ENCODE assay signal across 16 cellular contexts in the genomic region with DNA sequence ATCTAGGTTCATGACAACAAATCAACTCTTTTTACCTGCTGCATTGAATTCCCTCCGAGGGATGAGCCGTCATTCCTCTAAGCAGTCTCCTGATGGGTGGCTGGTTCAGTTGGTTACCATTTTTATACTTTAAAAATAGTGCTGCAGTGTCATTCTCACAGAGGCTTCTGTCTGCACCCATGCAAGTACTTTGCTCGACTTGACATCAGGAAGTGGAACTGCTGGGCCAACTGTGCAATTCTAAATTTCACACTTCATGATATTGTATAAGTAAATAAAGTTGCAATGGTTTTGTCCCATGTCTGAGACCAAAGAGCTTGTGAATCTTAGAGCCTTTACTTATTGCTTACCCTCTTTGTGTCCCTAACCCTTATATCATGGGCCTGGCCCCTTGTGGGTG. TPM values are rescaled to one million over a fixed set of nuclear protein-coding genes. Genes with fewer than 3 reads are reported as not detected.
DNase-seq lines count a peak whose midpoint lies in the region; ATAC-seq and TF ChIP-seq lines count a peak whose summit lies in the region.
"Had no signal": no experiment of that assay in that cellular context is flagged by ENCODE, and none has a peak within 500 bp of the region (broad histone marks: within the 10 kb centered on the region; RNA-seq: fewer than 3 reads in every experiment).

No MANE protein-coding gene starts in this region.

- peaks cover 47% of the 10 kb centered on the region for H3K36me3 ChIP-seq in CD4-positive, CD25-positive, alpha-beta regulatory T cell (ENCODE audit: control insufficient read depth, insufficient read depth, low read length)
- peaks cover 11 to 40% (median 20%) of the 10 kb centered on the region in 3 experiments for H3K36me3 ChIP-seq in naive thymus-derived CD4-positive, alpha-beta T cell (ENCODE audit: control insufficient read depth in 2 of 3, insufficient read depth in 3 of 3, low read length in 3 of 3)

- H3K4me1 Mint-ChIP-seq in CD4-positive, CD25-positive, alpha-beta regulatory T cell, result peaks cover 14 to 78% (median 58%) of the 10 kb centered on the region in 4 donors
- peaks cover 60% of the 10 kb centered on the region for H3K4me1 Mint-ChIP-seq in activated CD8-positive, alpha-beta T cell treated with anti-CD3 and anti-CD28 coated beads for 36 hours (ENCODE audit: low read depth)
- H3K4me1 Mint-ChIP-seq in naive thymus-derived CD4-positive, alpha-beta T cell, result peaks cover 48 to 73% (median 66%) of the 10 kb centered on the region in 7 donors

- peak in 1 of 3 donors; percentile 24 for DNase-seq in CD4-positive, CD25-positive, alpha-beta regulatory T cell
- DNase-seq in KG1 (lab: John Stamatoyannopoulos, UW) (peak; percentile 5), activated gamma-delta T cell treated with Interleukin-2 at 50 U/mL for 16 hours (no peak), NCI-H345 treated with DMSO at 0.1 percent for 48 hours (lab: John Stamatoyannopoulos, UW; ENCODE audit: unreplicated experiment) (no peak)
- no peak for DNase-seq in activated CD8-positive, alpha-beta T cell treated with anti-CD3 and anti-CD28 coated beads for 36 hours
- peak in 1 of 9 donors; percentile 20 for DNase-seq in naive thymus-derived CD4-positive, alpha-beta T cell
- DNase-seq: anterior cingulate cortex, DMS53, hippocampal formation, midbrain, NCI-H1092, NCI-H774, sigmoid colon, tibial artery had no signal

- no peaks in the 10 kb centered on the region for H3K9me3 Mint-ChIP-seq in CD4-positive, CD25-positive, alpha-beta regulatory T cell
- no peaks in the 10 kb centered on the region for H3K9me3 Mint-ChIP-seq in activated CD8-positive, alpha-beta T cell treated with anti-CD3 and anti-CD28 coated beads for 36 hours
- no peaks in the 10 kb centered on the region for H3K9me3 Mint-ChIP-seq in naive thymus-derived CD4-positive, alpha-beta T cell

- peak overlapping the region; percentile 72 to 99 (median 76) for H3K27ac Mint-ChIP-seq in CD4-positive, CD25-positive, alpha-beta regulatory T cell
- H3K27ac Mint-ChIP-seq in activated CD8-positive, alpha-beta T cell treated with anti-CD3 and anti-CD28 coated beads for 36 hours, result peak overlapping the region; percentile 69
- peak overlapping the region in 8 of 9 donors; percentile 83 to 99 (median 93) for H3K27ac Mint-ChIP-seq in naive thymus-derived CD4-positive, alpha-beta T cell

- peaks cover 41% of the 10 kb centered on the region for H3K36me3 Mint-ChIP-seq in CD4-positive, CD25-positive, alpha-beta regulatory T cell
- peaks cover 32% of the 10 kb centered on the region for H3K36me3 Mint-ChIP-seq in activated CD8-positive, alpha-beta T cell treated with anti-CD3 and anti-CD28 coated beads for 36 hours (ENCODE audit: low read depth)
- peaks cover 13 to 46% (median 38%) of the 10 kb centered on the region in 5 donors for H3K36me3 Mint-ChIP-seq in naive thymus-derived CD4-positive, alpha-beta T cell

- no peaks in the 10 kb centered on the region for H3K27me3 ChIP-seq in CD4-positive, CD25-positive, alpha-beta regulatory T cell (ENCODE audit: control insufficient read depth, insufficient read depth, low read length)
- H3K27me3 ChIP-seq in naive thymus-derived CD4-positive, alpha-beta T cell (ENCODE audit: control insufficient read depth in 2 of 2, insufficient read depth in 2 of 2, low read length in 2 of 2), result no peaks in the 10 kb centered on the region
- H3K27me3 ChIP-seq: sigmoid colon, tibial artery had no signal

- CTCF ChIA-PET in activated CD8-positive, alpha-beta T cell treated with anti-CD3 and anti-CD28 coated beads for 36 hours (lab: Charles Lee), result interaction anchor here (1.6 kb wide), 1 partner anchor 21 kb away, joined by 4 read pairs; a partner anchor contains a TSS
- CTCF ChIA-PET in naive thymus-derived CD4-positive, alpha-beta T cell (lab: Charles Lee), result interaction anchor here (0.8 kb wide), 1 partner anchor 13 kb away, joined by 3 read pairs; no protein-coding TSS in a partner anchor

- no peak for TF ChIP-seq CTCF in activated CD8-positive, alpha-beta T cell treated with anti-CD3 and anti-CD28 coated beads for 36 hours (IDR thresholded peaks at IDR 0.05)

- H3K27ac ChIP-seq in CD4-positive, CD25-positive, alpha-beta regulatory T cell (ENCODE audit: insufficient read depth, low read length, poor library complexity, severe bottlenecking), result no peak overlapping the region
- peak overlapping the region; percentile 96 for H3K27ac ChIP-seq in naive thymus-derived CD4-positive, alpha-beta T cell (ENCODE audit: low read depth, low read length)
- H3K27ac ChIP-seq: RWPE1, sigmoid colon, tibial artery had no signal

- POLR2A ChIA-PET in activated CD8-positive, alpha-beta T cell treated with anti-CD3 and anti-CD28 coated beads for 36 hours (lab: Charles Lee), result interaction anchor here (1.5 kb wide), 1 partner anchor 15 kb away, joined by 3 read pairs; no protein-coding TSS in a partner anchor
- POLR2A ChIA-PET in naive thymus-derived CD4-positive, alpha-beta T cell (lab: Charles Lee), result interaction anchor here (0.6 to 1.2 kb wide), 5 partner anchors 23 to 100 kb away, joined by 3 to 6 read pairs (median 3); no protein-coding TSS in a partner anchor

- no peaks in the 10 kb centered on the region for H3K27me3 Mint-ChIP-seq in CD4-positive, CD25-positive, alpha-beta regulatory T cell
- no peaks in the 10 kb centered on the region for H3K27me3 Mint-ChIP-seq in activated CD8-positive, alpha-beta T cell treated with anti-CD3 and anti-CD28 coated beads for 36 hours
- no peaks in the 10 kb centered on the region for H3K27me3 Mint-ChIP-seq in naive thymus-derived CD4-positive, alpha-beta T cell

- H3K4me3 Mint-ChIP-seq in CD4-positive, CD25-positive, alpha-beta regulatory T cell, result peak overlapping the region; percentile 99 to 100 (median 100)
- H3K4me3 Mint-ChIP-seq in activated CD8-positive, alpha-beta T cell treated with anti-CD3 and anti-CD28 coated beads for 36 hours, result peak overlapping the region; percentile 69
- H3K4me3 Mint-ChIP-seq in naive thymus-derived CD4-positive, alpha-beta T cell, result peak overlapping the region; percentile 85 to 100 (median 99)

- peaks cover 53% of the 10 kb centered on the region for H3K4me1 ChIP-seq in CD4-positive, CD25-positive, alpha-beta regulatory T cell (ENCODE audit: control insufficient read depth, insufficient read depth, low read length, poor library complexity, severe bottlenecking)
- H3K4me1 ChIP-seq in naive thymus-derived CD4-positive, alpha-beta T cell (ENCODE audit: control insufficient read depth in 2 of 2, insufficient read depth in 2 of 2, low read length in 2 of 2), result peaks cover 44 to 51% of the 10 kb centered on the region in 2 donors

- no peaks in the 10 kb centered on the region for H3K9me3 ChIP-seq in CD4-positive, CD25-positive, alpha-beta regulatory T cell (ENCODE audit: control insufficient read depth in 2 of 2, low read length in 2 of 2)
- H3K9me3 ChIP-seq in naive thymus-derived CD4-positive, alpha-beta T cell (ENCODE audit: control insufficient read depth in 2 of 3, low read length in 3 of 3), result no peaks in the 10 kb centered on the region
- H3K9me3 ChIP-seq: sigmoid colon, tibial artery had no signal

- no peak for ATAC-seq in CD4-positive, CD25-positive, alpha-beta regulatory T cell (ENCODE audit: low read depth in 2 of 2)
- ATAC-seq in activated CD8-positive, alpha-beta T cell treated with anti-CD3 and anti-CD28 coated beads for 36 hours, result no peak
- no peak for ATAC-seq in naive thymus-derived CD4-positive, alpha-beta T cell
- ATAC-seq in HG03097 (IDR thresholded peaks at IDR 0.05; ENCODE audit: low FRiP score, unreplicated experiment), result no peak

- peak overlapping the region; percentile 99 for H3K4me3 ChIP-seq in CD4-positive, CD25-positive, alpha-beta regulatory T cell (ENCODE audit: low read depth, low read length)
- H3K4me3 ChIP-seq in naive thymus-derived CD4-positive, alpha-beta T cell (ENCODE audit: low read length), result peak overlapping the region; percentile 95
- H3K4me3 ChIP-seq: sigmoid colon, tibial artery had no signal

- intact Hi-C loops in activated CD8-positive, alpha-beta T cell treated with anti-CD3 and anti-CD28 coated beads for 36 hours (cut with micrococcal nuclease), result no loop called here
- intact Hi-C loops in naive thymus-derived CD4-positive, alpha-beta T cell (cut with micrococcal nuclease), result loop anchor here (5.0 to 10.0 kb wide), 2 partner anchors 53 to 120 kb away; a partner anchor contains a TSS

RNA-seq across cellular contexts. Expression of a gene that starts 2.5 kb away (rescaled TPM):
- total RNA-seq in CD4-positive, CD25-positive, alpha-beta regulatory T cell, result 279 TPM
- polyA plus RNA-seq in CD4-positive, CD25-positive, alpha-beta regulatory T cell, result 10 to 100 TPM; 67.4 to 100.0 (median 71.2) TPM
- total RNA-seq in activated CD8-positive, alpha-beta T cell treated with anti-CD3 and anti-CD28 coated beads for 36 hours, result 10 to 100 TPM; 32.7 to 34.0 TPM
- 100 to 1,000 TPM; 122 to 242 (median 235) TPM for total RNA-seq in naive thymus-derived CD4-positive, alpha-beta T cell
- 10 to 100 TPM; 41.5 to 64.6 TPM for polyA plus RNA-seq in naive thymus-derived CD4-positive, alpha-beta T cell

RNA-seq across cellular contexts. Expression of a gene that starts 21.6 kb away (rescaled TPM):
- 62.3 TPM for total RNA-seq in CD4-positive, CD25-positive, alpha-beta regulatory T cell
- polyA plus RNA-seq in CD4-positive, CD25-positive, alpha-beta regulatory T cell, result 1 to 10 TPM; 4.5 to 9.5 (median 6.8) TPM
- 10 to 100 TPM; 12.8 to 16.1 TPM for total RNA-seq in activated CD8-positive, alpha-beta T cell treated with anti-CD3 and anti-CD28 coated beads for 36 hours
- 10 to 100 TPM; 19.8 to 22.3 (median 20.2) TPM for total RNA-seq in naive thymus-derived CD4-positive, alpha-beta T cell
- polyA plus RNA-seq in naive thymus-derived CD4-positive, alpha-beta T cell, result 1 to 10 TPM; 3.4 to 4.4 TPM

RNA-seq across cellular contexts. Expression of a gene that starts 35.8 kb away (rescaled TPM):
- total RNA-seq in CD4-positive, CD25-positive, alpha-beta regulatory T cell, result 125 TPM
- polyA plus RNA-seq in CD4-positive, CD25-positive, alpha-beta regulatory T cell, result 10 to 100 TPM; 79.3 to 91.5 (median 82.7) TPM
- total RNA-seq in activated CD8-positive, alpha-beta T cell treated with anti-CD3 and anti-CD28 coated beads for 36 hours, result 10 to 100 TPM; 42.2 to 50.6 TPM
- total RNA-seq in naive thymus-derived CD4-positive, alpha-beta T cell, result 100 to 1,000 TPM in 3 of 5 experiments, 10 to 100 TPM in 2; 79.1 to 183 (median 119) TPM
- polyA plus RNA-seq in naive thymus-derived CD4-positive, alpha-beta T cell, result 10 to 100 TPM; 71.4 to 96.2 TPM

RNA-seq across cellular contexts. Expression of a gene that starts 39.5 kb away (rescaled TPM):
- 135 TPM for total RNA-seq in CD4-positive, CD25-positive, alpha-beta regulatory T cell
- 100 to 1,000 TPM; 135 to 224 (median 140) TPM for polyA plus RNA-seq in CD4-positive, CD25-positive, alpha-beta regulatory T cell
- 10 to 100 TPM; 58.4 to 63.5 TPM for total RNA-seq in activated CD8-positive, alpha-beta T cell treated with anti-CD3 and anti-CD28 coated beads for 36 hours
- total RNA-seq in naive thymus-derived CD4-positive, alpha-beta T cell, result 100 to 1,000 TPM; 131 to 274 (median 180) TPM
- 100 to 1,000 TPM; 113 to 142 TPM for polyA plus RNA-seq in naive thymus-derived CD4-positive, alpha-beta T cell

RNA-seq across cellular contexts. Expression of a gene that starts 53.2 kb away (rescaled TPM):
- total RNA-seq in CD4-positive, CD25-positive, alpha-beta regulatory T cell, result 35.9 TPM
- 10 to 100 TPM in 3 of 4 donors, 1 to 10 TPM in 1; 9.7 to 14.5 (median 12.2) TPM for polyA plus RNA-seq in CD4-positive, CD25-positive, alpha-beta regulatory T cell
- 10 to 100 TPM; 14.2 to 16.2 TPM for total RNA-seq in activated CD8-positive, alpha-beta T cell treated with anti-CD3 and anti-CD28 coated beads for 36 hours
- 10 to 100 TPM; 29.0 to 54.6 (median 37.2) TPM for total RNA-seq in naive thymus-derived CD4-positive, alpha-beta T cell
- polyA plus RNA-seq in naive thymus-derived CD4-positive, alpha-beta T cell, result 10 to 100 TPM in 1 of 2 donors, 1 to 10 TPM in 1; 9.7 to 13.1 TPM
